Comparison of ENCODE assay signal across 14 cellular contexts in the genomic region with DNA sequence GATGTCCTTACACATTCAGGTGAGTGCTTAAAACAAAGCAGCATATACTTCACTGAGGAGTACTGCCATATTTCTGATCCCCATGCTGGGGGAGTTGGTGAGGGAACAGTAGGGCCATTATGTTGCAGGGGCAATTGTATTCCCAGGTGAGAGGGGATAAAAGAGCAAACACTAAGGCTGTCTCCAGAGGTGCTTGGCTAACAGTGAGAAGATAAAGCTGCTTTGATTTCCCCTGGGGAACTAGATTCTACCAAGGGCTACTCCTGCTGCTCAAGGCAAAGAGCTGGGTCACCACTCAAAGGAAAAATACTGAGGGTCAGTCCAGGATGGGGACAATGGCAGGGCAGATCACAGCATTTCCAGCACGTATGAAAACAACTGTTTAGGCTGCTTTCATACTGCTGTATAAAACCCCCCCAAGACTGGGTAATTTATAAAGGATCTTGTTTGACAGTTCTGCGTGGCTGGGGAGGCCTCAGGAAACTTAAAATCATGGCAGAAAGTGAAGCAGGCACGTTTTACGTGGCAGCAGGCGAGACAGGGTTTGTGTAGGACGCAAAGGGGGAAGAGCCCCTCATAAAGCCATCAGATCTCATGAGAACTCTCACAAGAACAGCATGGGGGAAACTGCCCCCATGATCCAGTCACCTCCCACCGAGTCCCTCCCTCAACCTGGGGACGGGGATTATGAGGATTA. TPM values are rescaled to one million over a fixed set of nuclear protein-coding genes. Genes with fewer than 3 reads are reported as not detected.
DNase-seq lines count a peak whose midpoint lies in the region; ATAC-seq and FAIRE-seq lines count a peak whose summit lies in the region.
"Had no signal": no experiment of that assay in that cellular context is flagged by ENCODE, and none has a peak within 500 bp of the region (broad histone marks: within the 10 kb centered on the region; RNA-seq: fewer than 3 reads in every experiment).

No MANE protein-coding gene starts in this region.

- H3K4me1 ChIP-seq in ectodermal cell (ENCODE audit: control insufficient read depth, insufficient read depth, low read length): peaks cover 12% of the 10 kb centered on the region
- H3K4me1 ChIP-seq: uterus had no signal

- no peak overlapping the region for H3K4me3 ChIP-seq in ectodermal cell (ENCODE audit: insufficient read depth, low read depth, low read length)
- H3K4me3 ChIP-seq: uterus had no signal

- peaks cover 37% of the 10 kb centered on the region for H3K4me1 Mint-ChIP-seq in activated T-cell treated with anti-CD3 and anti-CD28 coated beads, Interleukin-2, amount 50 U/mL, for 24 hours (ENCODE audit: low read depth)
- H3K4me1 Mint-ChIP-seq in stimulated activated naive B cell treated with anti-CD40 and anti-IgM and Interleukin-4, amounts not matched to agents 10 μg/mL and 1 μg/mL and 100 μg/mL, for 72 hours: peaks cover 40 to 61% of the 10 kb centered on the region in 2 donors

- H3K4me3 Mint-ChIP-seq in activated T-cell treated with anti-CD3 and anti-CD28 coated beads, Interleukin-2, amount 50 U/mL, for 24 hours: no peak overlapping the region
- H3K4me3 Mint-ChIP-seq in stimulated activated naive B cell treated with anti-CD40 and anti-IgM and Interleukin-4, amounts not matched to agents 10 μg/mL and 1 μg/mL and 100 μg/mL, for 72 hours: peak overlapping the region in 1 of 2 donors; percentile 68

- peaks cover 65% of the 10 kb centered on the region for H3K36me3 Mint-ChIP-seq in activated T-cell treated with anti-CD3 and anti-CD28 coated beads, Interleukin-2, amount 50 U/mL, for 24 hours (ENCODE audit: low read depth)
- H3K36me3 Mint-ChIP-seq in stimulated activated naive B cell treated with anti-CD40 and anti-IgM and Interleukin-4, amounts not matched to agents 10 μg/mL and 1 μg/mL and 100 μg/mL, for 72 hours: peaks cover 56 to 63% of the 10 kb centered on the region in 2 donors

- peak overlapping the region; percentile 60 for H3K27ac Mint-ChIP-seq in activated T-cell treated with anti-CD3 and anti-CD28 coated beads, Interleukin-2, amount 50 U/mL, for 24 hours
- H3K27ac Mint-ChIP-seq in stimulated activated naive B cell treated with anti-CD40 and anti-IgM and Interleukin-4, amounts not matched to agents 10 μg/mL and 1 μg/mL and 100 μg/mL, for 72 hours: peak overlapping the region; percentile 89

- no peak for DNase-seq in activated T-cell treated with anti-CD3 and anti-CD28 coated beads, Interleukin-2, amount 50 U/mL, for 24 hours
- no peak for DNase-seq in activated T-cell treated with anti-CD3 and anti-CD28 coated beads, Interleukin-2, amount 50 U/mL, for 1 hour
- peak; percentile 52 for DNase-seq in NCI-H69 (lab: John Stamatoyannopoulos, UW)
- DNase-seq in stimulated activated naive B cell treated with anti-CD40 and anti-IgM and Interleukin-4, amounts not matched to agents 10 μg/mL and 1 μg/mL and 100 μg/mL, for 72 hours: no peak
- no peak for DNase-seq in urothelium cell line (ENCODE audit: low spot score)
- DNase-seq in stimulated activated naive CD4-positive, alpha-beta T cell treated with Interleukin-2 at 50 U/mL for 16 hours (lab: John Stamatoyannopoulos, UW): no peak
- DNase-seq: activated CD4-positive, CD25-positive, alpha-beta regulatory T cell treated with anti-CD3 and anti-CD28 coated beads, Interleukin-2, amount 50 U/mL, for 72 hours; dermis blood vessel endothelial cell; NCI-H524; uterus had no signal

- peak overlapping the region; percentile 36 for H3K27ac ChIP-seq in ectodermal cell (ENCODE audit: insufficient read depth, low read depth, low read length, poor library complexity, severe bottlenecking)
- H3K27ac ChIP-seq: neutrophil, uterus had no signal

- ATAC-seq in stimulated activated naive B cell treated with anti-CD40 and anti-IgM and Interleukin-4, amounts not matched to agents 10 μg/mL and 1 μg/mL and 100 μg/mL, for 72 hours (replicated peaks): no peak
- no peak for ATAC-seq in HG03159 (IDR thresholded peaks at IDR 0.05; ENCODE audit: unreplicated experiment)

- no peaks in the 10 kb centered on the region for H3K9me3 Mint-ChIP-seq in activated T-cell treated with anti-CD3 and anti-CD28 coated beads, Interleukin-2, amount 50 U/mL, for 24 hours
- peaks cover 0 to 1% of the 10 kb centered on the region in 2 donors for H3K9me3 Mint-ChIP-seq in stimulated activated naive B cell treated with anti-CD40 and anti-IgM and Interleukin-4, amounts not matched to agents 10 μg/mL and 1 μg/mL and 100 μg/mL, for 72 hours

- H3K27me3 Mint-ChIP-seq in activated T-cell treated with anti-CD3 and anti-CD28 coated beads, Interleukin-2, amount 50 U/mL, for 24 hours: no peaks in the 10 kb centered on the region
- H3K27me3 Mint-ChIP-seq in stimulated activated naive B cell treated with anti-CD40 and anti-IgM and Interleukin-4, amounts not matched to agents 10 μg/mL and 1 μg/mL and 100 μg/mL, for 72 hours: no peaks in the 10 kb centered on the region

- peaks cover 16% of the 10 kb centered on the region for H3K36me3 ChIP-seq in ectodermal cell (ENCODE audit: control insufficient read depth, insufficient read depth, low read length)
- H3K36me3 ChIP-seq: uterus had no signal

- no peaks in the 10 kb centered on the region for H3K27me3 ChIP-seq in ectodermal cell (ENCODE audit: control insufficient read depth, insufficient read depth, low read length, poor library complexity, severe bottlenecking)
- H3K27me3 ChIP-seq: neutrophil, uterus had no signal

- WGBS in ectodermal cell, 2 experiments: 76 to 86% methylated on average over 6 to 8 of the region's 8 CpGs

- no peaks in the 10 kb centered on the region for H3K9me3 ChIP-seq in ectodermal cell (ENCODE audit: control insufficient read depth, low read length)
- H3K9me3 ChIP-seq: neutrophil, uterus had no signal

- FAIRE-seq in urothelium cell line (lab: Jason Lieb, UNC): no peak

RNA-seq across cellular contexts. Expression of a gene that starts 47.8 kb away (rescaled TPM):
- not detected for polyA plus RNA-seq in ectodermal cell (2013, experiment 1 of 4)
- not detected for polyA plus RNA-seq in ectodermal cell (2013, experiment 2 of 4)
- not detected for polyA plus RNA-seq in ectodermal cell (2013, experiment 3 of 4)
- polyA plus RNA-seq in ectodermal cell (2013, experiment 4 of 4): not detected
- polyA plus RNA-seq: adipose tissue had no signal
